9 cellular contexts compared by ENCODE assay signal in genomic region chr1:115807723-115808122, GRCh38. TPM values are rescaled to one million over a fixed set of nuclear protein-coding genes. Genes with fewer than 3 reads are reported as not detected.
A peak's percentile ranks its signal among the peaks of the same experiment; 100 is the strongest.
DNase-seq lines count a peak whose midpoint lies in the region; FAIRE-seq and TF ChIP-seq lines count a peak whose summit lies in the region.
"Had no signal": no experiment of that assay in that cellular context is flagged by ENCODE, and none has a peak within 500 bp of the region (broad histone marks: within the 10 kb centered on the region; RNA-seq: fewer than 3 reads in every experiment).

No MANE protein-coding gene starts in this region.

- TF ChIP-seq CTCF in A673 (conservative IDR thresholded peaks at IDR 0.05; ENCODE audit: low read depth, low read length) (peak; percentile 82), GM06990 (IDR thresholded peaks at IDR 0.05; ENCODE audit: insufficient read depth, low read length, poor library complexity, severe bottlenecking) (peak; percentile 73), astrocyte (IDR thresholded peaks at IDR 0.05; ENCODE audit: insufficient read depth, low read depth, low read length) (peak; percentile 78), hepatocyte (IDR thresholded peaks at IDR 0.05; ENCODE audit: poor library complexity) (peak; percentile 79)

- H4K20me1 ChIP-seq in astrocyte (ENCODE audit: insufficient read depth, low read length) (no peaks in the 10 kb centered on the region), hepatocyte (ENCODE audit: insufficient read depth, poor library complexity, severe bottlenecking) (no peaks in the 10 kb centered on the region)

- no peak overlapping the region for H3K9ac ChIP-seq in astrocyte (ENCODE audit: low read length)

- POLR2A ChIA-PET in A673 (lab: Charles Lee; ENCODE audit: low non-redundant PET) = no interaction called here

- H3K4me2 ChIP-seq in astrocyte (ENCODE audit: low read length) = no peak overlapping the region
- no peak overlapping the region for H3K4me2 ChIP-seq in hepatocyte

- no peaks in the 10 kb centered on the region for H3K4me1 Mint-ChIP-seq in astrocyte (ENCODE audit: low read depth, unreplicated experiment)

- H3K4me3 ChIP-seq in A673 (ENCODE audit: low read depth, low read length, poor library complexity, severe bottlenecking) (no peak overlapping the region), GM06990 (replicated peaks; ENCODE audit: low read depth, low read length) (no peak overlapping the region), astrocyte (ENCODE audit: insufficient read depth, low read depth, low read length) (no peak overlapping the region), hepatocyte (no peak overlapping the region), skeletal muscle cell (ENCODE audit: low read depth, low read length) (no peak overlapping the region)

- 3% methylated on average over 2 of the region's 2 CpGs for WGBS in hepatocyte (ENCODE audit: low lambda C conversion rate, missing lambda C conversion rate)

- H3K9me3 ChIP-seq in A673 (ENCODE audit: low read depth, low read length, poor library complexity, severe bottlenecking) (no peaks in the 10 kb centered on the region), astrocyte (ENCODE audit: insufficient read depth, low read depth, low read length) (no peaks in the 10 kb centered on the region), hepatocyte (ENCODE audit: low read depth) (no peaks in the 10 kb centered on the region)

- H3K4me3 Mint-ChIP-seq in astrocyte (ENCODE audit: unreplicated experiment) = no peak overlapping the region

- H3K27me3 ChIP-seq in A673 (replicated peaks; ENCODE audit: insufficient read depth, low read depth, low read length, poor library complexity) (no peaks in the 10 kb centered on the region), GM06990 (replicated peaks; ENCODE audit: control insufficient read depth, insufficient read depth, low read length) (no peaks in the 10 kb centered on the region), astrocyte (ENCODE audit: insufficient read depth, low read length) (peaks cover 6% of the 10 kb centered on the region), hepatocyte (no peaks in the 10 kb centered on the region)

- H3K27ac ChIP-seq in A673 (ENCODE audit: low read depth, low read length, poor library complexity, severe bottlenecking) = no peak overlapping the region
- no peak overlapping the region for H3K27ac ChIP-seq in astrocyte (ENCODE audit: low read depth, low read length)
- no peak overlapping the region for H3K27ac ChIP-seq in hepatocyte

- intact Hi-C loops in A673 (cut with micrococcal nuclease; ENCODE audit: unreplicated experiment) = loop anchor here (1.0 to 5.0 kb wide), 2 partner anchors 174 to 690 kb away; no protein-coding TSS in a partner anchor

- peak; percentile 85 for DNase-seq in A673 (ENCODE audit: low spot score)
- DNase-seq in GM06990 (ENCODE audit: extremely low read depth, insufficient read length) = no peak
- peak; percentile 40 for DNase-seq in HuH-7 (ENCODE audit: low spot score)
- peak; percentile 38 for DNase-seq in NOMO-1 treated with dmso at 0.1 percent for 144 hours (lab: John Stamatoyannopoulos, UW; ENCODE audit: unreplicated experiment)
- peak; percentile 45 for DNase-seq in astrocyte (ENCODE audit: low read depth)
- peak; percentile 92 for DNase-seq in hepatocyte (ENCODE audit: low spot score)
- DNase-seq in skeletal muscle cell (ENCODE audit: low read depth) = peak; percentile 36
- DNase-seq in GOT3 (lab: John Stamatoyannopoulos, UW) = no peak

- FAIRE-seq in astrocyte (lab: Jason Lieb, UNC) = no peak
- FAIRE-seq: frontal cortex had no signal

- no peaks in the 10 kb centered on the region for H3K4me1 ChIP-seq in A673 (ENCODE audit: insufficient read depth, low read length, poor library complexity, severe bottlenecking)
- no peaks in the 10 kb centered on the region for H3K4me1 ChIP-seq in astrocyte (ENCODE audit: insufficient read depth, low read length)
- H3K4me1 ChIP-seq in hepatocyte (ENCODE audit: insufficient read depth) = peaks cover 14% of the 10 kb centered on the region

- H3K9me3 Mint-ChIP-seq in astrocyte (ENCODE audit: unreplicated experiment) = no peaks in the 10 kb centered on the region

- no peaks in the 10 kb centered on the region for H3K36me3 ChIP-seq in A673 (ENCODE audit: insufficient read depth, low read length, poor library complexity, severe bottlenecking)
- H3K36me3 ChIP-seq in GM06990 (ENCODE audit: control insufficient read depth, insufficient read depth, low read length) = no peaks in the 10 kb centered on the region
- H3K36me3 ChIP-seq in astrocyte (ENCODE audit: insufficient read depth, low read length) = no peaks in the 10 kb centered on the region
- H3K36me3 ChIP-seq in hepatocyte (replicated peaks; ENCODE audit: insufficient read depth, low read depth) = no peaks in the 10 kb centered on the region

- no peaks in the 10 kb centered on the region for H3K9me2 ChIP-seq in hepatocyte (replicated peaks; ENCODE audit: insufficient read depth)

- peaks cover 4% of the 10 kb centered on the region for H3K27me3 Mint-ChIP-seq in astrocyte (ENCODE audit: low read depth, unreplicated experiment)

- H3K79me2 ChIP-seq in astrocyte (ENCODE audit: insufficient read depth, low read length) (no peaks in the 10 kb centered on the region), hepatocyte (no peaks in the 10 kb centered on the region)

- H2AFZ ChIP-seq in astrocyte (ENCODE audit: low read depth, low read length) (no peak overlapping the region), hepatocyte (no peak overlapping the region)

- no peak overlapping the region for H3K27ac Mint-ChIP-seq in astrocyte (ENCODE audit: unreplicated experiment)

- no TSS peak for BruUV-seq in A673 (replicated peaks; lab: Mats Ljungman, UMichigan)

- CTCF ChIA-PET in A673 (lab: Charles Lee) = interaction anchor here (0.6 to 1.0 kb wide), 4 partner anchors 174 to 691 kb away, joined by 4 to 7 read pairs (median 6); no protein-coding TSS in a partner anchor

- no peaks in the 10 kb centered on the region for H3K36me3 Mint-ChIP-seq in astrocyte (ENCODE audit: low read depth, unreplicated experiment)

RNA-seq across cellular contexts. Expression of gene NHLH2, which starts 33.2 kb away (rescaled TPM):
- total RNA-seq in A673 (2021) = not detected in 2 replicates
- total RNA-seq in astrocyte = 0.18 TPM in 1 of 2 replicates, not detected in the other
- total RNA-seq in hepatocyte = not detected in 2 replicates
- 0.02 and 0.49 TPM in 2 replicates for polyA plus RNA-seq in hepatocyte

RNA-seq across cellular contexts. Expression of gene CASQ2, which starts 39.2 kb away (rescaled TPM):
- 0.15 and 0.52 TPM in 2 replicates for total RNA-seq in A673 (2021)
- 0.11 TPM in 1 of 2 replicates, not detected in the other for total RNA-seq in astrocyte
- 0.08 TPM in 1 of 2 replicates, not detected in the other for total RNA-seq in hepatocyte
- polyA plus RNA-seq in hepatocyte = not detected in 2 replicates

Comparison
In these comparisons a context has a peak if more than half of its experiments do, and no peak if none do; other contexts are left out.
1. DNase-seq: peak in A673 (single experiment), HuH-7 (single experiment), NOMO-1 treated with dmso at 0.1 percent for 144 hours (single experiment), astrocyte (single experiment), hepatocyte (single experiment) and skeletal muscle cell (single experiment); none in GM06990 (single experiment) and GOT3 (single experiment).
2. Peak in every context shown above with its lines, with median percentiles within 50 percentile points of each other: CTCF ChIP-seq.